Comparison of ENCODE assay signal across 8 cellular contexts in genomic region chr10:688621-689426, GRCh38. TPM values are rescaled to one million over a fixed set of nuclear protein-coding genes. Genes with fewer than 3 reads are reported as not detected.
DNase-seq lines count a peak whose midpoint lies in the region; ATAC-seq and TF ChIP-seq lines count a peak whose summit lies in the region.

No MANE protein-coding gene starts in this region.

- peaks cover 44% of the 10 kb centered on the region for H3K27me3 Mint-ChIP-seq in activated CD8-positive, alpha-beta memory T cell treated with anti-CD3 and anti-CD28 coated beads, Interleukin-2, amount 10 ng/mL, durations not matched to agents 7 days and 5 days

- peak overlapping the region; percentile 37 for H3K9ac ChIP-seq in iPS-15b (ENCODE audit: low read depth, low read length)
- peak overlapping the region; percentile 81 to 94 (median 83) for H3K9ac ChIP-seq in skeletal muscle tissue (ENCODE audit: low read depth in 1 of 3, low read length in 3 of 3)

- H3K4me1 Mint-ChIP-seq in activated CD8-positive, alpha-beta memory T cell treated with anti-CD3 and anti-CD28 coated beads, Interleukin-2, amount 10 ng/mL, durations not matched to agents 7 days and 5 days, result peaks cover 7% of the 10 kb centered on the region

- H3K4me3 ChIP-seq in astrocyte of the cerebellum (ENCODE audit: low read depth, low read length), result peak overlapping the region; percentile 58
- H3K4me3 ChIP-seq in iPS-15b (ENCODE audit: low read depth, low read length), result peak overlapping the region; percentile 65
- H3K4me3 ChIP-seq in skeletal muscle tissue (ENCODE audit: low read length in 3 of 3), result peak overlapping the region; percentile 77 to 83 (median 82)

- no peaks in the 10 kb centered on the region for H3K9me3 Mint-ChIP-seq in activated CD8-positive, alpha-beta memory T cell treated with anti-CD3 and anti-CD28 coated beads, Interleukin-2, amount 10 ng/mL, durations not matched to agents 7 days and 5 days (ENCODE audit: low read depth)

- no peak for TF ChIP-seq CTCF in astrocyte of the cerebellum (IDR thresholded peaks at IDR 0.05; ENCODE audit: low read depth, low read length, missing control alignments)

- H3K36me3 Mint-ChIP-seq in activated CD8-positive, alpha-beta memory T cell treated with anti-CD3 and anti-CD28 coated beads, Interleukin-2, amount 10 ng/mL, durations not matched to agents 7 days and 5 days, result no peaks in the 10 kb centered on the region

- ATAC-seq in HG03469 (IDR thresholded peaks at IDR 0.05; ENCODE audit: unreplicated experiment) (no peak), GM19397 (IDR thresholded peaks at IDR 0.05; ENCODE audit: unreplicated experiment) (no peak)
- ATAC-seq in activated CD8-positive, alpha-beta memory T cell treated with anti-CD3 and anti-CD28 coated beads, Interleukin-2, amount 10 ng/mL, durations not matched to agents 7 days and 5 days, result no peak

- no peak overlapping the region for H3K4me3 Mint-ChIP-seq in activated CD8-positive, alpha-beta memory T cell treated with anti-CD3 and anti-CD28 coated beads, Interleukin-2, amount 10 ng/mL, durations not matched to agents 7 days and 5 days

- in situ Hi-C loops in astrocyte of the cerebellum (cut with HindIII; ENCODE audit: low sequenced_read_pairs), result no loop called here

- H3K9me3 ChIP-seq in iPS-15b (ENCODE audit: control insufficient read depth, insufficient read depth, low read length) (no peaks in the 10 kb centered on the region), skeletal muscle tissue (ENCODE audit: control insufficient read depth in 3 of 3, low read length in 3 of 3) (peaks cover 0 to 2% (median 0%) of the 10 kb centered on the region in 3 donors)

- H3K27ac ChIP-seq in skeletal muscle tissue (ENCODE audit: low read depth, low read length), result peak overlapping the region; percentile 77

- H3K36me3 ChIP-seq in iPS-15b (ENCODE audit: control insufficient read depth, insufficient read depth, low read length) (peaks cover 2% of the 10 kb centered on the region), skeletal muscle tissue (ENCODE audit: control insufficient read depth in 3 of 3, insufficient read depth in 3 of 3, low read length in 3 of 3) (no peaks in the 10 kb centered on the region)

- DNase-seq in NCI-H748 (lab: John Stamatoyannopoulos, UW; ENCODE audit: unreplicated experiment) (peak; percentile 58), NCI-H748 treated with DMSO at 0.1 percent for 48 hours (lab: John Stamatoyannopoulos, UW) (no peak), astrocyte of the cerebellum (ENCODE audit: low read depth) (no peak)
- DNase-seq in activated CD8-positive, alpha-beta memory T cell treated with anti-CD3 and anti-CD28 coated beads, Interleukin-2, amount 10 ng/mL, durations not matched to agents 7 days and 5 days, result no peak

- no peak overlapping the region for H3K27ac Mint-ChIP-seq in activated CD8-positive, alpha-beta memory T cell treated with anti-CD3 and anti-CD28 coated beads, Interleukin-2, amount 10 ng/mL, durations not matched to agents 7 days and 5 days

- CTCF ChIA-PET in activated CD8-positive, alpha-beta memory T cell treated with anti-CD3 and anti-CD28 coated beads, Interleukin-2, amount 10 ng/mL, durations not matched to agents 7 days and 5 days (lab: Charles Lee), result no interaction called here

- peaks cover 6% of the 10 kb centered on the region for H3K27me3 ChIP-seq in iPS-15b (ENCODE audit: control insufficient read depth, insufficient read depth, low read length)
- H3K27me3 ChIP-seq in skeletal muscle tissue (ENCODE audit: control insufficient read depth in 3 of 3, insufficient read depth in 3 of 3, low read length in 3 of 3), result peaks cover 0 to 5% (median 0%) of the 10 kb centered on the region in 3 donors

- H3K4me1 ChIP-seq in iPS-15b (ENCODE audit: control insufficient read depth, insufficient read depth, low read length) (peaks cover 5% of the 10 kb centered on the region), skeletal muscle tissue (ENCODE audit: control insufficient read depth in 3 of 3, insufficient read depth in 3 of 3, low read length in 3 of 3) (peaks cover 17 to 32% (median 23%) of the 10 kb centered on the region in 3 donors)

RNA-seq across cellular contexts. Expression of gene DIP2C, which starts 0.6 kb away (rescaled TPM):
- total RNA-seq in skeletal muscle tissue, result 18.8 TPM
- total RNA-seq in activated CD8-positive, alpha-beta memory T cell treated with anti-CD3 and anti-CD28 coated beads, Interleukin-2, amount 10 ng/mL, durations not matched to agents 7 days and 5 days, result under 1 TPM; 0.26 to 0.99 TPM
